ENCODE assay signal across 1 cellular context in the genomic region with DNA sequence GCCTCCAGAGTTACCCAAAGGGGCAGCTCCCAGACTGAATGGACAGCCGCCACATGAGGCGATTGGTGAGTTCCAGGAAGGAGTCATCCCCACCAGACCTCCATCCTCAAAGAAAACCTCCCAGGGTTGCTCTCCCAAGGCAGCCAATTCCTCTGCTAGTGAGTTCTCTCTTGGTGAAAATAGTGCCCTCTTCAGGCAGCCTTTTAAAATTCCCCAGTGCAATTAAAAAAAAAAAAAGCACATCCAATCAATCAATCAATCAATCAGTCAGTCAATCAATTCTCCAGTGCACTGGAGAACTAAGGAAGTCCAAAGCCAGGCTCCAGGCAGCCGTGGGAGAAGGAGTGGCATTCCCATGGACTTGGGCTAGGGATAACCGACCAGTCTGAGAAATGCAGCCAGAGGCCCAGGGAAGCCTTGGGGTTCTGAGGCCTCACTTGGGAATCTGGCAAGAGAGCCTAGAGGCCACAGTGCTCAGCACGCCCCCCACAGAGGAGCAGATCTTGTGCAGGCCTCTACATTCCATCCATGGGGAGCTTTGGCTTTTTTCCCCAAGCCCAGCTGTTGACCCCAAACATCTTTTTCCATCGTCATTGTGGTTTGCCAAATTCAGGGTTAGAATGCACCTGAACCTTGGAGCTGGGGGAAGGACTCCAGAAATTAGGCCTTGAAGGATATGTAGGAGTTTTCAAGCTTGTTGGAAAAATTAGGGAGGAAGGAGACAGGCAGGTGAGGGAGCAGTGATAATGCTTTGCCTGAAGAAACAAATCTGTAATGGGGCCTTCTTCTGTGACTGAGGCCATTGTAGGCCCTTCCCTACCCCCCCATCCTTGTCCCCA.
TF ChIP-seq lines count a peak whose summit lies in the region.

No MANE protein-coding gene starts in this region.

TF ChIP-seq in IMR-90, 13 proteins besides CTCF, POLR2A, EP300 and RAD21:
- no peak for TF ChIP-seq RFX5 (IDR thresholded peaks at IDR 0.05; ENCODE audit: low read depth, low read length)
- TF ChIP-seq, protein P1, sequence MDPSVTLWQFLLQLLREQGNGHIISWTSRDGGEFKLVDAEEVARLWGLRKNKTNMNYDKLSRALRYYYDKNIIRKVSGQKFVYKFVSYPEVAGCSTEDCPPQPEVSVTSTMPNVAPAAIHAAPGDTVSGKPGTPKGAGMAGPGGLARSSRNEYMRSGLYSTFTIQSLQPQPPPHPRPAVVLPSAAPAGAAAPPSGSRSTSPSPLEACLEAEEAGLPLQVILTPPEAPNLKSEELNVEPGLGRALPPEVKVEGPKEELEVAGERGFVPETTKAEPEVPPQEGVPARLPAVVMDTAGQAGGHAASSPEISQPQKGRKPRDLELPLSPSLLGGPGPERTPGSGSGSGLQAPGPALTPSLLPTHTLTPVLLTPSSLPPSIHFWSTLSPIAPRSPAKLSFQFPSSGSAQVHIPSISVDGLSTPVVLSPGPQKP (IDR thresholded peaks at IDR 0.05; ENCODE audit: borderline replicate concordance, low read depth, low read length): no peak
- no peak for TF ChIP-seq SMC3 (IDR thresholded peaks at IDR 0.05; ENCODE audit: low read depth, low read length)
- TF ChIP-seq MAFK (IDR thresholded peaks at IDR 0.05; ENCODE audit: low read depth, low read length): no peak
- no peak for TF ChIP-seq CEBPB (IDR thresholded peaks at IDR 0.05; ENCODE audit: low read depth, low read length)
- no peak for TF ChIP-seq MXI1 (IDR thresholded peaks at IDR 0.05; ENCODE audit: borderline replicate concordance, low read depth, low read length)
